In genomic region chr7:43117842-43118241, GRCh38 we compare ENCODE assay signal across 1 cellular context.
TF ChIP-seq lines count a peak whose summit lies in the region.

No MANE protein-coding gene starts in this region.

TF ChIP-seq in WTC11, 78 proteins besides CTCF, POLR2A, EP300 and RAD21 (continued from another document):
- TF ChIP-seq ARID4B (CRISPR knock-in tag; IDR thresholded peaks at IDR 0.05; ENCODE audit: borderline replicate concordance) (no peak), FOXP4 (CRISPR knock-in tag; IDR thresholded peaks at IDR 0.05) (no peak), ZNF263 (CRISPR knock-in tag; IDR thresholded peaks at IDR 0.05; ENCODE audit: low read depth) (no peak), PRRX2 (CRISPR knock-in tag; IDR thresholded peaks at IDR 0.05) (no peak), HMGXB4 (CRISPR knock-in tag; IDR thresholded peaks at IDR 0.05) (no peak), CDX4 (CRISPR knock-in tag; IDR thresholded peaks at IDR 0.05; ENCODE audit: borderline replicate concordance) (no peak), STAT6 (CRISPR knock-in tag; conservative IDR thresholded peaks at IDR 0.05; ENCODE audit: low read depth) (no peak), SP1 (CRISPR knock-in tag; conservative IDR thresholded peaks at IDR 0.05) (no peak), ZNF232 (CRISPR knock-in tag; IDR thresholded peaks at IDR 0.05) (no peak), NR2C2 (CRISPR knock-in tag; IDR thresholded peaks at IDR 0.05) (no peak), IRF1 (CRISPR knock-in tag; IDR thresholded peaks at IDR 0.05) (no peak), ZNF532 (CRISPR knock-in tag; IDR thresholded peaks at IDR 0.05; ENCODE audit: borderline replicate concordance) (no peak), HMGA2 (CRISPR knock-in tag; IDR thresholded peaks at IDR 0.05) (no peak), ATF2 (CRISPR knock-in tag; IDR thresholded peaks at IDR 0.05; ENCODE audit: borderline replicate concordance, low read depth) (no peak), KAT7 (CRISPR knock-in tag; IDR thresholded peaks at IDR 0.05; ENCODE audit: borderline replicate concordance) (no peak), USF2 (CRISPR knock-in tag; IDR thresholded peaks at IDR 0.05) (no peak), CBFB (CRISPR knock-in tag; IDR thresholded peaks at IDR 0.05; ENCODE audit: low read depth) (no peak)
